ENCODE assay signal across 21 cellular contexts in the genomic region with DNA sequence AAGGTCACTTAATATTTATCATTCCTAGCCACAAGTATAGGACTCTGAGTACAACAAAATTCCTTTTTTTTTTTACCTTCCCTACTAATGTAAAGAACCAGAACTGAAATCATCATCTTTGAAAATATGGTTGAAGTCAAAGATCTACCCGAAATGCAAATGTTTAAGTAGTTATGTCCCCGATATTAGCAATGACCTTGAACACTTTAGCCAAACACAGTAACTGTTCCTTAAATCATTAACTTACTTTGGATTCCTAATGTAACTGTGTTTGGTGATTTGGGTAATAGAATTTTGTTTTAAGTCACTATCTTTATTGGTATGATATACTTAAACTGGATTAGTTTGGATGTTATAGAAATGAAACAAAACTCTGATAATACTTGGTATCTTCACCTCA.
"Had no signal": no experiment of that assay in that cellular context is flagged by ENCODE, and none has a peak within 500 bp of the region (broad histone marks: within the 10 kb centered on the region; RNA-seq: fewer than 3 reads in every experiment).

No MANE protein-coding gene starts in this region.

- H3K27ac Mint-ChIP-seq: activated CD8-positive, alpha-beta T cell treated with anti-CD3 and anti-CD28 coated beads for 36 hours; activated naive CD4-positive, alpha-beta T cell treated with anti-CD3 and anti-CD28 coated beads, Interleukin-2, amount 10 ng/mL, durations not matched to agents 7 days and 5 days; activated naive CD8-positive, alpha-beta T cell treated with anti-CD3 and anti-CD28 coated beads for 36 hours; activated T-cell treated with anti-CD3 and anti-CD28 coated beads, Interleukin-2, amount 50 U/mL, for 72 hours; activated T-helper 2 cell treated with anti-CD3 and anti-CD28 coated beads, Interferon-gamma antibody, Interleukin-2, Interleukin-4, amounts not matched to agents 10 μg/mL and 5 μg/mL and 100 μg/mL, durations not matched to agents 14 hours and 24 hours and 36 hours; T-helper 17 cell had no signal

- H3K27me3 Mint-ChIP-seq: activated CD8-positive, alpha-beta T cell treated with anti-CD3 and anti-CD28 coated beads for 36 hours; activated naive CD4-positive, alpha-beta T cell treated with anti-CD3 and anti-CD28 coated beads, Interleukin-2, amount 10 ng/mL, durations not matched to agents 7 days and 5 days; activated naive CD8-positive, alpha-beta T cell treated with anti-CD3 and anti-CD28 coated beads for 36 hours; T-helper 17 cell had no signal

- ATAC-seq: activated CD8-positive, alpha-beta T cell treated with anti-CD3 and anti-CD28 coated beads for 36 hours; activated T-cell treated with anti-CD3 and anti-CD28 coated beads, Interleukin-2, amount 50 U/mL, for 72 hours; T-helper 17 cell had no signal

- H3K4me3 Mint-ChIP-seq: activated CD8-positive, alpha-beta T cell treated with anti-CD3 and anti-CD28 coated beads for 36 hours; activated naive CD4-positive, alpha-beta T cell treated with anti-CD3 and anti-CD28 coated beads, Interleukin-2, amount 10 ng/mL, durations not matched to agents 7 days and 5 days; activated naive CD8-positive, alpha-beta T cell treated with anti-CD3 and anti-CD28 coated beads for 36 hours; activated T-cell treated with anti-CD3 and anti-CD28 coated beads, Interleukin-2, amount 50 U/mL, for 72 hours; T-helper 17 cell had no signal

- H2AFZ ChIP-seq: PC-9 had no signal

- H3K27me3 ChIP-seq: brain microvascular endothelial cell, cardiac muscle cell had no signal

- H3K9me3 Mint-ChIP-seq: activated CD8-positive, alpha-beta T cell treated with anti-CD3 and anti-CD28 coated beads for 36 hours; activated naive CD4-positive, alpha-beta T cell treated with anti-CD3 and anti-CD28 coated beads, Interleukin-2, amount 10 ng/mL, durations not matched to agents 7 days and 5 days; activated naive CD8-positive, alpha-beta T cell treated with anti-CD3 and anti-CD28 coated beads for 36 hours; activated T-cell treated with anti-CD3 and anti-CD28 coated beads, Interleukin-2, amount 50 U/mL, for 72 hours; activated T-helper 2 cell treated with anti-CD3 and anti-CD28 coated beads, Interferon-gamma antibody, Interleukin-2, Interleukin-4, amounts not matched to agents 10 μg/mL and 5 μg/mL and 100 μg/mL, durations not matched to agents 14 hours and 24 hours and 36 hours had no signal

- H3K27ac ChIP-seq: brain microvascular endothelial cell, cardiac muscle cell, PC-9, VCaP had no signal

- H3K4me2 ChIP-seq: PC-9 had no signal

- DNase-seq: activated CD4-positive, alpha-beta T cell treated with anti-CD3 and anti-CD28 coated beads for 4 hours; activated CD8-positive, alpha-beta memory T cell treated with anti-CD3 and anti-CD28 coated beads, Interleukin-2, amount 50 U/mL, for 4 hours; activated CD8-positive, alpha-beta T cell treated with anti-CD3 and anti-CD28 coated beads for 36 hours; activated gamma-delta T cell treated with Interleukin-2 at 50 U/mL for 16 hours; activated naive CD4-positive, alpha-beta T cell treated with anti-CD3 and anti-CD28 coated beads, Interleukin-2, amount 10 ng/mL, durations not matched to agents 7 days and 5 days; activated naive CD8-positive, alpha-beta T cell treated with anti-CD3 and anti-CD28 coated beads for 36 hours; activated T-cell treated with anti-CD3 and anti-CD28 coated beads, Interleukin-2, amount 50 U/mL, for 72 hours; brain microvascular endothelial cell; NCI-H1105 treated with DMSO at 0.1 percent for 48 hours; NCI-H146; NCI-H187 treated with DMSO at 0.1 percent for 48 hours; NCI-H2081 treated with DMSO at 0.1 percent for 48 hours; NCI-H446; NCI-H524; PC-9; SHP77 treated with DMSO at 0.1 percent for 48 hours; T-helper 17 cell; T1000 had no signal

- H3K4me3 ChIP-seq: cardiac muscle cell, PC-9 had no signal

- H3K36me3 ChIP-seq: brain microvascular endothelial cell, cardiac muscle cell had no signal
